ENCODE assay signal across 12 cellular contexts in the genomic region with DNA sequence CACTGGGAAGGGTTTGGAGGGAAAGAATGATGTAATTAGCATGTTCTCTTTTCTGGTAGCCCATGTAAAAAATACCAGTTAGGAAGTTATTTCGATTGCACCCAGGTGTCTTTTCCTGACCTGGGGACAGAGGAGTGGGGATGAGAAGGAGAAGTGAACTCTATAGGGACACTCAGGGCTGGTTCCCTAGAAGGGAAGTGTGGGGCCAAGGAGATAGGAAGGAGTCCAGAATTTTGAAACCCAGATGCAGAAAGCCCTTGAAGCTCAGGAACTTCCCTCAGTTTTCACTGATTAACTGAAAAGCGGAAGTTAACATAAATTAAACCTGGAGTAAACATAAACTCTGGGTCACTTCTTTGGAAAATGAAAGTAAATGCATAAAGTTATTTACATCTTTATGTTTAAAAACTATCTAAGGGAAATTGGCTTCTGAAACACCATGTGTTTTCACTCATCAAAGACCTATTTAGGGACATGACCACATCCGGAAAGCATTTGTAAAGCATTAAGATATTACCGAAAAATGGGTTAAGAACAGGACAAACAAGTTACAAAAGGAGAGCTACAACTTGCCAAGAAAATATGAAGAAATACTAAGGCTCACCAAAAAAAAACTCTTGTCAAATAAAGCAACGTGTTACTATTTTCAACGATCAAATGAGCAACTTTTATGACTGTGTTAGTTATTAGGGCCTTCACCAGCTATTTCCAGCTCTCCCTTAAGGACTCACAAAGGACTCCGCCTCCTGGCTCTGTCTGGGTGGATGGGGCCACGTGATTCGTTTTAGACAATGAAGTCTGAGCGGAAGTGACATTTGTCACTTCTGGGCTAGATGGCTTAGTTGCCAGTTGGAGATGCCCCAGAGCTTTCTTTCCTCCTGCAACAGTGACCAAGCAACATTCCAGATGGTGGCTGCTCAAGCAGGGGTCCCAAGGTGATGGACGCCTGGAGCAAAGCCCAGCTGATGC.
A peak's percentile ranks its signal among the peaks of the same experiment; 100 is the strongest.
DNase-seq lines count a peak whose midpoint lies in the region; ATAC-seq and TF ChIP-seq lines count a peak whose summit lies in the region.
"Had no signal": no experiment of that assay in that cellular context is flagged by ENCODE, and none has a peak within 500 bp of the region (broad histone marks: within the 10 kb centered on the region; RNA-seq: fewer than 3 reads in every experiment).

No MANE protein-coding gene starts in this region.

- peaks cover 53% of the 10 kb centered on the region for H3K4me1 Mint-ChIP-seq in mesothelial cell of epicardium
- H3K4me1 Mint-ChIP-seq in CD8-positive, alpha-beta memory T cell = peaks cover 0 to 2% (median 0%) of the 10 kb centered on the region in 3 donors
- H3K4me1 Mint-ChIP-seq: activated CD4-positive, alpha-beta T cell treated with anti-CD3 and anti-CD28 coated beads for 36 hours had no signal

- intact Hi-C loops in esophagus squamous epithelium (cut with DNase I) = no loop called here
- intact Hi-C loops in upper lobe of right lung (cut with DNase I) = no loop called here

- H3K4me3 ChIP-seq in esophagus squamous epithelium (no peak overlapping the region), upper lobe of right lung (no peak overlapping the region)
- H3K4me3 ChIP-seq in CD8-positive, alpha-beta memory T cell (ENCODE audit: low read length) = no peak overlapping the region
- H3K4me3 ChIP-seq: MG63 had no signal

- 22 to 24% methylated on average over 10 to 11 of the region's 11 CpGs for WGBS in esophagus squamous epithelium, 2 donors

- TF ChIP-seq POLR2A in esophagus squamous epithelium (IDR thresholded peaks at IDR 0.05) = no peak

- TF ChIP-seq CTCF in esophagus squamous epithelium (IDR thresholded peaks at IDR 0.05) (no peak), mesothelial cell of epicardium (IDR thresholded peaks at IDR 0.05; ENCODE audit: unreplicated experiment) (no peak), upper lobe of right lung (IDR thresholded peaks at IDR 0.05) (no peak)

- H3K4me3 Mint-ChIP-seq in mesothelial cell of epicardium = no peak overlapping the region
- H3K4me3 Mint-ChIP-seq in CD8-positive, alpha-beta memory T cell = no peak overlapping the region
- H3K4me3 Mint-ChIP-seq: activated CD4-positive, alpha-beta T cell treated with anti-CD3 and anti-CD28 coated beads for 36 hours; stimulated activated naive CD8-positive, alpha-beta T cell treated with anti-CD3 and anti-CD28 coated beads, Interleukin-15, Interleukin-2, amounts not matched to agents 100 ng/mL and 50 ng/mL, for 24 hours had no signal

- H3K36me3 Mint-ChIP-seq in mesothelial cell of epicardium = no peaks in the 10 kb centered on the region
- no peaks in the 10 kb centered on the region for H3K36me3 Mint-ChIP-seq in CD8-positive, alpha-beta memory T cell

- H3K27me3 ChIP-seq in esophagus squamous epithelium (no peaks in the 10 kb centered on the region), upper lobe of right lung (no peaks in the 10 kb centered on the region)
- no peaks in the 10 kb centered on the region for H3K27me3 ChIP-seq in CD8-positive, alpha-beta memory T cell (ENCODE audit: insufficient read depth, low read length, poor library complexity, severe bottlenecking)
- H3K27me3 ChIP-seq: MG63 had no signal

- ATAC-seq in HG03354 (IDR thresholded peaks at IDR 0.05; ENCODE audit: poor library complexity, severe bottlenecking, unreplicated experiment) (peak; percentile 78), upper lobe of right lung (peak; percentile 84), GM21619 (IDR thresholded peaks at IDR 0.05; ENCODE audit: unreplicated experiment) (no peak)
- ATAC-seq: activated CD4-positive, alpha-beta T cell treated with anti-CD3 and anti-CD28 coated beads for 36 hours had no signal

- H3K27ac Mint-ChIP-seq in mesothelial cell of epicardium = peak overlapping the region; percentile 91
- no peak overlapping the region for H3K27ac Mint-ChIP-seq in CD8-positive, alpha-beta memory T cell
- H3K27ac Mint-ChIP-seq: activated CD4-positive, alpha-beta T cell treated with anti-CD3 and anti-CD28 coated beads for 36 hours; stimulated activated naive CD8-positive, alpha-beta T cell treated with anti-CD3 and anti-CD28 coated beads, Interleukin-15, Interleukin-2, amounts not matched to agents 100 ng/mL and 50 ng/mL, for 24 hours had no signal

- DNase-seq in esophagus squamous epithelium (lab: John Stamatoyannopoulos, UW) = no peak
- no peak for DNase-seq in mesothelial cell of epicardium (ENCODE audit: low spot score in 2 of 2, unreplicated experiment in 2 of 2)
- DNase-seq in upper lobe of right lung = no peak
- DNase-seq in CD8-positive, alpha-beta memory T cell = no peak
- no peak for DNase-seq in anterior cingulate cortex (lab: John Stamatoyannopoulos, UW)
- DNase-seq: activated CD4-positive, alpha-beta T cell treated with anti-CD3 and anti-CD28 coated beads for 36 hours; Caco-2; MG63; NCI-H2171 treated with DMSO at 0.1 percent for 48 hours had no signal

- no peaks in the 10 kb centered on the region for H3K27me3 Mint-ChIP-seq in mesothelial cell of epicardium (ENCODE audit: low read depth)
- peaks cover 0 to 1% of the 10 kb centered on the region in 2 donors for H3K27me3 Mint-ChIP-seq in CD8-positive, alpha-beta memory T cell
- H3K27me3 Mint-ChIP-seq: activated CD4-positive, alpha-beta T cell treated with anti-CD3 and anti-CD28 coated beads for 36 hours had no signal

- POLR2A ChIA-PET in CD8-positive, alpha-beta memory T cell (lab: Charles Lee) = no interaction called here

- H3K4me1 ChIP-seq in esophagus squamous epithelium (peaks cover 0 to 9% (median 0%) of the 10 kb centered on the region in 3 donors), upper lobe of right lung (peaks cover 23% of the 10 kb centered on the region)
- no peaks in the 10 kb centered on the region for H3K4me1 ChIP-seq in CD8-positive, alpha-beta memory T cell (ENCODE audit: insufficient read depth, low read length)
- H3K4me1 ChIP-seq: Caco-2 had no signal

- H3K36me3 ChIP-seq in esophagus squamous epithelium = no peaks in the 10 kb centered on the region
- no peaks in the 10 kb centered on the region for H3K36me3 ChIP-seq in upper lobe of right lung
- H3K36me3 ChIP-seq in CD8-positive, alpha-beta memory T cell (ENCODE audit: insufficient read depth, low read length) = no peaks in the 10 kb centered on the region
- H3K36me3 ChIP-seq: MG63 had no signal

- no peaks in the 10 kb centered on the region for H3K9me3 Mint-ChIP-seq in mesothelial cell of epicardium
- peaks cover 0 to 3% (median 1%) of the 10 kb centered on the region in 5 donors for H3K9me3 Mint-ChIP-seq in CD8-positive, alpha-beta memory T cell

- H3K9me3 ChIP-seq in esophagus squamous epithelium = no peaks in the 10 kb centered on the region
- no peaks in the 10 kb centered on the region for H3K9me3 ChIP-seq in upper lobe of right lung
- H3K9me3 ChIP-seq in CD8-positive, alpha-beta memory T cell (ENCODE audit: low read length) = no peaks in the 10 kb centered on the region
- H3K9me3 ChIP-seq: MG63 had no signal

- CTCF ChIA-PET in CD8-positive, alpha-beta memory T cell (lab: Charles Lee) = no interaction called here

- H3K27ac ChIP-seq in esophagus squamous epithelium (peak overlapping the region in 3 of 4 donors; percentile 59 to 86 (median 81)), upper lobe of right lung (peak overlapping the region; percentile 75)
- H3K27ac ChIP-seq in CD8-positive, alpha-beta memory T cell (ENCODE audit: low read depth, low read length) = no peak overlapping the region
